Comparison of ENCODE assay signal across 37 cellular contexts in genomic region chr12:104448031-104448430, GRCh38.
"Had no signal": no experiment of that assay in that cellular context is flagged by ENCODE, and none has a peak within 500 bp of the region (broad histone marks: within the 10 kb centered on the region; RNA-seq: fewer than 3 reads in every experiment).

No MANE protein-coding gene starts in this region.

- H3K36me3 Mint-ChIP-seq: activated naive CD4-positive, alpha-beta T cell treated with anti-CD3 and anti-CD28 coated beads, Interleukin-2, amount 50 U/mL, for 72 hours; activated naive CD8-positive, alpha-beta T cell; activated naive CD8-positive, alpha-beta T cell treated with anti-CD3 and anti-CD28 coated beads for 36 hours; activated naive CD8-positive, alpha-beta T cell treated with anti-CD3 and anti-CD28 coated beads, Interleukin-2, amount 10 ng/mL, durations not matched to agents 7 days and 5 days; brain had no signal

- H3K27me3 Mint-ChIP-seq: activated naive CD4-positive, alpha-beta T cell treated with anti-CD3 and anti-CD28 coated beads, Interleukin-2, amount 50 U/mL, for 24 hours; activated naive CD8-positive, alpha-beta T cell; activated naive CD8-positive, alpha-beta T cell treated with anti-CD3 and anti-CD28 coated beads for 36 hours; activated naive CD8-positive, alpha-beta T cell treated with anti-CD3 and anti-CD28 coated beads, Interleukin-2, amount 10 ng/mL, durations not matched to agents 7 days and 5 days; activated naive CD8-positive, alpha-beta T cell treated with anti-CD3 and anti-CD28 coated beads, Interleukin-2, amount 50 U/mL, for 24 hours; activated T-cell treated with anti-CD3 and anti-CD28 coated beads, Interleukin-2, amount 50 U/mL, for 24 hours; activated T-helper 17 cell treated with anti-CD3 and anti-CD28 coated beads, Interleukin-2, amount 50 U/mL, for 72 hours; central memory CD8-positive, alpha-beta T cell had no signal

- H3K27me3 ChIP-seq: adrenal gland, ascending aorta, body of pancreas, brain microvascular endothelial cell, breast epithelium, cardiac muscle cell had no signal

- H3K4me1 Mint-ChIP-seq: activated naive CD4-positive, alpha-beta T cell treated with anti-CD3 and anti-CD28 coated beads, Interleukin-2, amount 50 U/mL, for 24 hours; activated naive CD8-positive, alpha-beta T cell treated with anti-CD3 and anti-CD28 coated beads, Interleukin-2, amount 50 U/mL, for 24 hours; activated T-helper 17 cell treated with anti-CD3 and anti-CD28 coated beads, Interleukin-2, amount 50 U/mL, for 72 hours had no signal

- H3K4me3 ChIP-seq: adrenal gland, ascending aorta, body of pancreas, breast epithelium, cardiac muscle cell had no signal

- H3K4me3 Mint-ChIP-seq: activated naive CD4-positive, alpha-beta T cell treated with anti-CD3 and anti-CD28 coated beads for 36 hours; activated naive CD4-positive, alpha-beta T cell treated with anti-CD3 and anti-CD28 coated beads, Interleukin-2, amount 10 ng/mL, durations not matched to agents 7 days and 5 days; activated naive CD4-positive, alpha-beta T cell treated with anti-CD3 and anti-CD28 coated beads, Interleukin-2, amount 50 U/mL, for 24 hours; activated naive CD8-positive, alpha-beta T cell; activated naive CD8-positive, alpha-beta T cell treated with anti-CD3 and anti-CD28 coated beads for 36 hours; activated naive CD8-positive, alpha-beta T cell treated with anti-CD3 and anti-CD28 coated beads, Interleukin-2, amount 10 ng/mL, durations not matched to agents 7 days and 5 days; activated naive CD8-positive, alpha-beta T cell treated with anti-CD3 and anti-CD28 coated beads, Interleukin-2, amount 50 U/mL, for 24 hours; activated T-cell treated with anti-CD3 and anti-CD28 coated beads, Interleukin-2, amount 50 U/mL, for 24 hours; activated T-cell treated with anti-CD3 and anti-CD28 coated beads, Interleukin-2, amount 50 U/mL, for 4 hours; activated T-cell treated with anti-CD3 and anti-CD28 coated beads, Interleukin-2, amount 50 U/mL, for 72 hours; activated T-helper 1 cell treated with anti-CD3 and anti-CD28 coated beads, Interleukin-12 subunit alpha, Interleukin-12 subunit beta, Interleukin-2, Interleukin-4 antibody, amounts not matched to agents 30 ng/mL and 10 ng/mL and 1 ng/mL, durations not matched to agents 14 hours and 24 hours and 36 hours; activated T-helper 17 cell treated with anti-CD3 and anti-CD28 coated beads, Interleukin-2, amount 50 U/mL, for 72 hours; brain; central memory CD8-positive, alpha-beta T cell had no signal

- DNase-seq: activated effector memory CD4-positive, alpha-beta T cell treated with anti-CD3 and anti-CD28 coated beads, Interleukin-2, amount 50 U/mL, for 16 hours; activated effector memory CD4-positive, alpha-beta T cell treated with Interleukin-2 at 50 U/mL for 16 hours; activated gamma-delta T cell; activated gamma-delta T cell treated with Interleukin-2 at 50 U/mL for 16 hours; activated naive CD4-positive, alpha-beta T cell; activated naive CD4-positive, alpha-beta T cell treated with anti-CD3 and anti-CD28 coated beads for 36 hours; activated naive CD4-positive, alpha-beta T cell treated with anti-CD3 and anti-CD28 coated beads, Interleukin-2, amount 10 ng/mL, durations not matched to agents 7 days and 5 days; activated naive CD4-positive, alpha-beta T cell treated with anti-CD3 and anti-CD28 coated beads, Interleukin-2, amount 50 U/mL, for 16 hours; activated naive CD4-positive, alpha-beta T cell treated with Interleukin-2 at 50 U/mL for 16 hours; activated naive CD8-positive, alpha-beta T cell treated with anti-CD3 and anti-CD28 coated beads for 36 hours; activated naive CD8-positive, alpha-beta T cell treated with anti-CD3 and anti-CD28 coated beads, Interleukin-2, amount 10 ng/mL, durations not matched to agents 7 days and 5 days; activated naive CD8-positive, alpha-beta T cell treated with anti-CD3 and anti-CD28 coated beads, Interleukin-2, amount 50 U/mL, for 24 hours; activated T-cell treated with anti-CD3 and anti-CD28 coated beads, Interleukin-2, amount 50 U/mL, for 1 hour; activated T-cell treated with anti-CD3 and anti-CD28 coated beads, Interleukin-2, amount 50 U/mL, for 24 hours; activated T-cell treated with anti-CD3 and anti-CD28 coated beads, Interleukin-2, amount 50 U/mL, for 4 hours; activated T-cell treated with anti-CD3 and anti-CD28 coated beads, Interleukin-2, amount 50 U/mL, for 48 hours; activated T-cell treated with anti-CD3 and anti-CD28 coated beads, Interleukin-2, amount 50 U/mL, for 72 hours; adrenal gland; amniotic stem cell; amygdala; anterior cingulate cortex; aorta; body of pancreas; brain microvascular endothelial cell; caudate nucleus; cerebellar nuclear complex had no signal

- H3K27ac ChIP-seq: adrenal gland, ascending aorta, body of pancreas, brain microvascular endothelial cell, breast epithelium, cardiac muscle cell had no signal

- H3K9me3 ChIP-seq: adrenal gland, ascending aorta, body of pancreas, breast epithelium had no signal

- H3K27ac Mint-ChIP-seq: activated naive CD4-positive, alpha-beta T cell treated with anti-CD3 and anti-CD28 coated beads for 36 hours; activated naive CD4-positive, alpha-beta T cell treated with anti-CD3 and anti-CD28 coated beads, Interleukin-2, amount 10 ng/mL, durations not matched to agents 7 days and 5 days; activated naive CD4-positive, alpha-beta T cell treated with anti-CD3 and anti-CD28 coated beads, Interleukin-2, amount 50 U/mL, for 24 hours; activated naive CD4-positive, alpha-beta T cell treated with anti-CD3 and anti-CD28 coated beads, Interleukin-2, amount 50 U/mL, for 72 hours; activated naive CD8-positive, alpha-beta T cell; activated naive CD8-positive, alpha-beta T cell treated with anti-CD3 and anti-CD28 coated beads for 36 hours; activated naive CD8-positive, alpha-beta T cell treated with anti-CD3 and anti-CD28 coated beads, Interleukin-2, amount 10 ng/mL, durations not matched to agents 7 days and 5 days; activated naive CD8-positive, alpha-beta T cell treated with anti-CD3 and anti-CD28 coated beads, Interleukin-2, amount 50 U/mL, for 24 hours; activated T-cell treated with anti-CD3 and anti-CD28 coated beads, Interleukin-2, amount 50 U/mL, for 24 hours; activated T-cell treated with anti-CD3 and anti-CD28 coated beads, Interleukin-2, amount 50 U/mL, for 72 hours; activated T-helper 1 cell treated with anti-CD3 and anti-CD28 coated beads, Interleukin-12 subunit alpha, Interleukin-12 subunit beta, Interleukin-2, Interleukin-4 antibody, amounts not matched to agents 30 ng/mL and 10 ng/mL and 1 ng/mL, durations not matched to agents 14 hours and 24 hours and 36 hours; activated T-helper 17 cell treated with anti-CD3 and anti-CD28 coated beads, Interleukin-2, amount 50 U/mL, for 72 hours; activated T-helper 2 cell treated with anti-CD3 and anti-CD28 coated beads, Interferon-gamma antibody, Interleukin-2, Interleukin-4, amounts not matched to agents 10 μg/mL and 5 μg/mL and 100 μg/mL, durations not matched to agents 14 hours and 24 hours and 36 hours; brain had no signal

- ATAC-seq: activated naive CD4-positive, alpha-beta T cell treated with anti-CD3 and anti-CD28 coated beads, Interleukin-2, amount 50 U/mL, for 72 hours; activated naive CD8-positive, alpha-beta T cell treated with anti-CD3 and anti-CD28 coated beads, Interleukin-2, amount 50 U/mL, for 24 hours; activated T-cell treated with anti-CD3 and anti-CD28 coated beads, Interleukin-2, amount 50 U/mL, for 4 hours; activated T-cell treated with anti-CD3 and anti-CD28 coated beads, Interleukin-2, amount 50 U/mL, for 72 hours; activated T-helper 17 cell treated with anti-CD3 and anti-CD28 coated beads, Interleukin-2, amount 50 U/mL, for 72 hours; body of pancreas had no signal

- H3K36me3 ChIP-seq: adrenal gland, ascending aorta, brain microvascular endothelial cell, breast epithelium, cardiac muscle cell had no signal

- H3K4me1 ChIP-seq: adrenal gland, ascending aorta, body of pancreas, breast epithelium had no signal
